Comparison of ENCODE assay signal across 17 cellular contexts in genomic region chr19:40899964-40900363, GRCh38. TPM values are rescaled to one million over a fixed set of nuclear protein-coding genes. Genes with fewer than 3 reads are reported as not detected.
DNase-seq lines count a peak whose midpoint lies in the region; ATAC-seq and TF ChIP-seq lines count a peak whose summit lies in the region.
"Not testable (repeated sequence)": the region's sequence is repeated elsewhere in the genome, so short reads cannot be mapped to it uniquely, and the experiment has no call there.
"Had no signal": no experiment of that assay in that cellular context is flagged by ENCODE, and none has a peak within 500 bp of the region (broad histone marks: within the 10 kb centered on the region; RNA-seq: fewer than 3 reads in every experiment).

No MANE protein-coding gene starts in this region.

- not testable (repeated sequence) for H3K27me3 Mint-ChIP-seq in Caco-2 (ENCODE audit: insufficient read depth, unreplicated experiment); activated CD4-positive, alpha-beta T cell treated with anti-CD3 and anti-CD28 coated beads for 36 hours
- H3K27me3 Mint-ChIP-seq in activated T-cell treated with anti-CD3 and anti-CD28 coated beads, Interleukin-2, amount 50 U/mL, for 72 hours (ENCODE audit: low read depth): peaks cover 20% of the 10 kb centered on the region
- H3K27me3 Mint-ChIP-seq in effector memory CD8-positive, alpha-beta T cell: peaks cover 42 to 50% of the 10 kb centered on the region in 2 donors
- peaks cover under 1 to 11% of the 10 kb centered on the region in 2 donors for H3K27me3 Mint-ChIP-seq in natural killer cell (ENCODE audit: low read depth in 2 of 2)

- peak; percentile 69 for ATAC-seq in activated CD4-positive, alpha-beta T cell treated with anti-CD3 and anti-CD28 coated beads for 36 hours
- peak; percentile 65 to 67 for ATAC-seq in activated T-cell treated with anti-CD3 and anti-CD28 coated beads, Interleukin-2, amount 50 U/mL, for 72 hours (replicated peaks in 1 of 2)
- peak; percentile 79 for ATAC-seq in effector memory CD8-positive, alpha-beta T cell (replicated peaks)
- ATAC-seq in natural killer cell: peak; percentile 58 to 94 (median 72)

- H3K4me1 Mint-ChIP-seq in Caco-2 (ENCODE audit: low read depth, unreplicated experiment): peaks cover 29% of the 10 kb centered on the region
- peaks cover 19% of the 10 kb centered on the region for H3K4me1 Mint-ChIP-seq in activated CD4-positive, alpha-beta T cell treated with anti-CD3 and anti-CD28 coated beads for 36 hours
- H3K4me1 Mint-ChIP-seq in activated T-cell treated with anti-CD3 and anti-CD28 coated beads, Interleukin-2, amount 50 U/mL, for 72 hours (ENCODE audit: low read depth): peaks cover 43% of the 10 kb centered on the region
- H3K4me1 Mint-ChIP-seq in effector memory CD8-positive, alpha-beta T cell (ENCODE audit: low read depth in 2 of 2): peaks cover 10 to 12% of the 10 kb centered on the region in 2 donors
- H3K4me1 Mint-ChIP-seq in natural killer cell: peaks cover 13% of the 10 kb centered on the region in 2 donors

- H3K36me3 Mint-ChIP-seq in Caco-2 (ENCODE audit: insufficient read depth, unreplicated experiment): peaks cover 20% of the 10 kb centered on the region
- not testable (repeated sequence) for H3K36me3 Mint-ChIP-seq in activated CD4-positive, alpha-beta T cell treated with anti-CD3 and anti-CD28 coated beads for 36 hours (ENCODE audit: low read depth); activated T-cell treated with anti-CD3 and anti-CD28 coated beads, Interleukin-2, amount 50 U/mL, for 72 hours (ENCODE audit: insufficient read depth in 2 of 2); effector memory CD8-positive, alpha-beta T cell (ENCODE audit: insufficient read depth); natural killer cell

- not testable (repeated sequence) for H3K27me3 ChIP-seq in Caco-2 (replicated peaks; ENCODE audit: control insufficient read depth, insufficient read depth, low read length)

- peak overlapping the region; percentile 55 for H3K27ac Mint-ChIP-seq in Caco-2 (ENCODE audit: unreplicated experiment)
- not testable (repeated sequence) for H3K27ac Mint-ChIP-seq in activated CD4-positive, alpha-beta T cell treated with anti-CD3 and anti-CD28 coated beads for 36 hours; activated T-cell treated with anti-CD3 and anti-CD28 coated beads, Interleukin-2, amount 50 U/mL, for 72 hours
- H3K27ac Mint-ChIP-seq in effector memory CD8-positive, alpha-beta T cell: peak overlapping the region in 1 of 2 donors; percentile 64
- H3K27ac Mint-ChIP-seq in natural killer cell: peak overlapping the region in 1 of 2 donors; percentile 51

- CTCF ChIA-PET in Caco-2 (lab: Charles Lee); activated CD4-positive, alpha-beta T cell treated with anti-CD3 and anti-CD28 coated beads for 36 hours (lab: Charles Lee): not testable (repeated sequence)

- not testable (repeated sequence) for BruUV-seq in Caco-2 (replicated peaks; lab: Mats Ljungman, UMichigan)

- POLR2A ChIA-PET in Caco-2 (lab: Charles Lee); activated CD4-positive, alpha-beta T cell treated with anti-CD3 and anti-CD28 coated beads for 36 hours (lab: Charles Lee): not testable (repeated sequence)

- TF ChIP-seq CTCF in Caco-2 (IDR thresholded peaks at IDR 0.05; ENCODE audit: insufficient read depth in 1 of 2, low read depth in 1 of 2, low read length in 1 of 2, severe bottlenecking in 1 of 2, unreplicated experiment in 1 of 2); natural killer cell (IDR thresholded peaks at IDR 0.05): not testable (repeated sequence)

- not testable (repeated sequence) for H3K4me3 Mint-ChIP-seq in Caco-2 (ENCODE audit: unreplicated experiment); activated CD4-positive, alpha-beta T cell treated with anti-CD3 and anti-CD28 coated beads for 36 hours; natural killer cell
- peak overlapping the region; percentile 36 to 48 for H3K4me3 Mint-ChIP-seq in activated T-cell treated with anti-CD3 and anti-CD28 coated beads, Interleukin-2, amount 50 U/mL, for 72 hours
- peak overlapping the region in 1 of 2 donors; percentile 51 for H3K4me3 Mint-ChIP-seq in effector memory CD8-positive, alpha-beta T cell

- not testable (repeated sequence) for DNase-seq in Caco-2, natural killer cell
- peak; percentile 1 for DNase-seq in NCI-H1694 treated with DMSO at 0.1 percent for 48 hours (lab: John Stamatoyannopoulos, UW)
- DNase-seq in SKM-1 treated with dmso at 0.1 percent for 144 hours (lab: John Stamatoyannopoulos, UW; ENCODE audit: unreplicated experiment): peak; percentile 84
- DNase-seq in activated CD4-positive, alpha-beta T cell treated with anti-CD3 and anti-CD28 coated beads for 36 hours: peak; percentile 54
- peak; percentile 29 to 47 for DNase-seq in activated T-cell treated with anti-CD3 and anti-CD28 coated beads, Interleukin-2, amount 50 U/mL, for 72 hours
- DNase-seq in effector memory CD8-positive, alpha-beta T cell: peak in 1 of 3 experiments; percentile 26

- not testable (repeated sequence) for H3K36me3 ChIP-seq in Caco-2 (ENCODE audit: control insufficient read depth, insufficient read depth, low read length)

- H3K4me3 ChIP-seq in Caco-2 (ENCODE audit: low read depth, low read length): not testable (repeated sequence)

- not testable (repeated sequence) for H3K9me3 ChIP-seq in Caco-2

- H3K4me1 ChIP-seq in Caco-2: peaks cover 18% of the 10 kb centered on the region

- not testable (repeated sequence) for H3K9me3 Mint-ChIP-seq in Caco-2 (ENCODE audit: unreplicated experiment); activated CD4-positive, alpha-beta T cell treated with anti-CD3 and anti-CD28 coated beads for 36 hours (ENCODE audit: low read depth); activated T-cell treated with anti-CD3 and anti-CD28 coated beads, Interleukin-2, amount 50 U/mL, for 72 hours; effector memory CD8-positive, alpha-beta T cell; natural killer cell

- intact Hi-C loops in Caco-2 (cut with micrococcal nuclease; ENCODE audit: unreplicated experiment); activated CD4-positive, alpha-beta T cell treated with anti-CD3 and anti-CD28 coated beads for 36 hours (cut with DNase I, micrococcal nuclease); natural killer cell (cut with micrococcal nuclease): not testable (repeated sequence)

RNA-seq across cellular contexts. Expression of gene CYP2A7, which starts 17.9 kb away (rescaled TPM):
- total RNA-seq in Caco-2 (2022) (not detected in 2 replicates), natural killer cell (not detected)
- total RNA-seq in activated CD4-positive, alpha-beta T cell treated with anti-CD3 and anti-CD28 coated beads for 36 hours: not detected
- not detected for total RNA-seq in activated T-cell treated with anti-CD3 and anti-CD28 coated beads, Interleukin-2, amount 50 U/mL, for 72 hours
- total RNA-seq: cardiac septum, GM23338, HepG2, left cardiac atrium, LHCN-M2, OCI-LY7, skeletal muscle tissue, T-helper 17 cell, urinary bladder had no signal

RNA-seq across cellular contexts. Expression of gene CYP2A6, which starts 49.7 kb away (rescaled TPM):
- not detected in 2 replicates for total RNA-seq in Caco-2 (2022)
- total RNA-seq in activated CD4-positive, alpha-beta T cell treated with anti-CD3 and anti-CD28 coated beads for 36 hours: not detected
- not detected for total RNA-seq in activated T-cell treated with anti-CD3 and anti-CD28 coated beads, Interleukin-2, amount 50 U/mL, for 72 hours
- not detected for total RNA-seq in natural killer cell
- total RNA-seq: cardiac septum, GM23338, HepG2, left cardiac atrium, LHCN-M2, OCI-LY7, skeletal muscle tissue, T-helper 17 cell, testis, urinary bladder had no signal
